In the genomic region with DNA sequence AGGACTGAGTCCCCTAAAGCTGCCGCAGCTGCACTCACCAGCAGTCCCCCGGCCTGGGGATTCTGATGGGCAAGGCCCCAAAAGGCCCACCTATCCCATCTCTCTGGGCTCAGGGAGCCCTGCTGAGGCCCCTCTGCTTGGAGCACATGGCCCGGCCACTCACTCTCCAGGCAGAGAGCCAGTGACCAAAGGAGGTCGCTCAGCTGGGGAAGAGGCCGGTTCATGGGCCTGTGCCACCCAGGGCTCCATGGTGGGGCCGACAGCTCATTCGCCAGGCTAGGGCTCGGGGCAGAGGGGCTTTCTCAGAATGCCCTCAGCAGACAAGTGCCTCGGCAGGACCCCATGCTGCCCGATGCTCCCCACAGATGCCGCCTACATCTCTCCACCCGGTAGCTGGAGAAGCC, we compare ENCODE assay signal across 15 cellular contexts. TPM values are rescaled to one million over a fixed set of nuclear protein-coding genes. Genes with fewer than 3 reads are reported as not detected.
DNase-seq lines count a peak whose midpoint lies in the region; ATAC-seq and TF ChIP-seq lines count a peak whose summit lies in the region.
"Had no signal": no experiment of that assay in that cellular context is flagged by ENCODE, and none has a peak within 500 bp of the region (broad histone marks: within the 10 kb centered on the region; RNA-seq: fewer than 3 reads in every experiment).

No MANE protein-coding gene starts in this region.

- no TSS peak for BruUV-seq in A673 (replicated peaks; lab: Mats Ljungman, UMichigan)

- POLR2A ChIA-PET in A673 (lab: Charles Lee; ENCODE audit: low non-redundant PET): no interaction called here

- no peak for ATAC-seq in RWPE2 (ENCODE audit: low read depth)
- no peak for ATAC-seq in mucosa of descending colon
- ATAC-seq in psoas muscle: no peak
- no peak for ATAC-seq in HG03571 (IDR thresholded peaks at IDR 0.05; ENCODE audit: unreplicated experiment)
- ATAC-seq: A549; CD8-positive, alpha-beta T cell had no signal

- H3K9me3 ChIP-seq in RWPE2 (ENCODE audit: severe bottlenecking): no peaks in the 10 kb centered on the region
- H3K9me3 ChIP-seq in mucosa of descending colon: no peaks in the 10 kb centered on the region
- no peaks in the 10 kb centered on the region for H3K9me3 ChIP-seq in psoas muscle
- H3K9me3 ChIP-seq in A673 (ENCODE audit: low read depth, low read length, poor library complexity, severe bottlenecking): no peaks in the 10 kb centered on the region
- H3K9me3 ChIP-seq: A549, HAP-1 had no signal

- H3K36me3 ChIP-seq in RWPE2 (ENCODE audit: low read depth) (peaks cover 16% of the 10 kb centered on the region), mucosa of descending colon (ENCODE audit: low read depth) (no peaks in the 10 kb centered on the region), psoas muscle (ENCODE audit: insufficient read depth in 1 of 2, low read depth in 1 of 2) (peaks cover 3 to 36% of the 10 kb centered on the region in 2 donors), A673 (ENCODE audit: insufficient read depth, low read length, poor library complexity, severe bottlenecking) (peaks cover 13% of the 10 kb centered on the region)

- H3K4me1 ChIP-seq in RWPE2 (ENCODE audit: insufficient read depth, poor library complexity, severe bottlenecking) (peaks cover 6% of the 10 kb centered on the region), mucosa of descending colon (ENCODE audit: low read depth) (no peaks in the 10 kb centered on the region), psoas muscle (peaks cover 37% of the 10 kb centered on the region), A673 (ENCODE audit: insufficient read depth, low read length, poor library complexity, severe bottlenecking) (no peaks in the 10 kb centered on the region)
- H3K4me1 ChIP-seq: A549, HAP-1 had no signal

- CTCF ChIA-PET in A673 (lab: Charles Lee): no interaction called here

- H3K4me3 ChIP-seq in RWPE2 (ENCODE audit: severe bottlenecking) (no peak overlapping the region), mucosa of descending colon (no peak overlapping the region), psoas muscle (no peak overlapping the region), A673 (ENCODE audit: low read depth, low read length, poor library complexity, severe bottlenecking) (no peak overlapping the region)
- H3K4me3 ChIP-seq: A549, HAP-1 had no signal

- no peak for TF ChIP-seq CTCF in RWPE2 (IDR thresholded peaks at IDR 0.05; ENCODE audit: poor library complexity, severe bottlenecking)
- no peak for TF ChIP-seq CTCF in mucosa of descending colon (IDR thresholded peaks at IDR 0.05)
- no peak for TF ChIP-seq CTCF in psoas muscle (IDR thresholded peaks at IDR 0.05)
- no peak for TF ChIP-seq CTCF in A673 (conservative IDR thresholded peaks at IDR 0.05; ENCODE audit: low read depth, low read length)

- intact Hi-C loops in mucosa of descending colon (cut with DNase I, micrococcal nuclease): no loop called here
- intact Hi-C loops in psoas muscle (cut with DNase I): loop anchor here in 1 of 2 donors (10.0 kb wide), 1 partner anchor 50 kb away; a partner anchor contains a TSS
- intact Hi-C loops in A673 (cut with micrococcal nuclease; ENCODE audit: unreplicated experiment): no loop called here

- H3K27ac ChIP-seq in RWPE2 (ENCODE audit: poor library complexity, severe bottlenecking) (no peak overlapping the region), psoas muscle (peak overlapping the region; percentile 30), A673 (ENCODE audit: low read depth, low read length, poor library complexity, severe bottlenecking) (no peak overlapping the region)
- H3K27ac ChIP-seq: A549 had no signal

- in situ Hi-C loops in ACHN (cut with HindIII; ENCODE audit: low pct_ligation_motif_present, low pct_unique_long_range_greater_than_20kb, low sequenced_read_pairs): no loop called here

- WGBS in psoas muscle, 3 donors: 67 to 74% (median 70%) methylated on average over 12 of the region's 12 CpGs

- peak; percentile 37 for DNase-seq in RWPE2 (ENCODE audit: low spot score)
- DNase-seq in epidermal melanocyte (ENCODE audit: insufficient read length, low spot score): peak; percentile 18
- DNase-seq in mucosa of descending colon: peak in 2 of 3 donors; percentile 16 to 37
- peak in 1 of 2 donors; percentile 43 for DNase-seq in psoas muscle
- DNase-seq in A673 (ENCODE audit: low spot score): no peak
- DNase-seq in stimulated activated CD4-positive, alpha-beta T cell treated with anti-CD3 and anti-CD28 coated beads, Interleukin-4, amount 100 ng/mL, for 24 hours: no peak
- DNase-seq in ACHN: no peak
- DNase-seq: CD8-positive, alpha-beta T cell; COR-L47; DMS153; DMS79 treated with DMSO at 0.1 percent for 48 hours; EL had no signal

- no peaks in the 10 kb centered on the region for H3K27me3 ChIP-seq in RWPE2 (ENCODE audit: insufficient read depth, poor library complexity, severe bottlenecking)
- no peaks in the 10 kb centered on the region for H3K27me3 ChIP-seq in psoas muscle (ENCODE audit: insufficient read depth in 3 of 3, low read length in 2 of 3)
- H3K27me3 ChIP-seq in A673 (replicated peaks; ENCODE audit: insufficient read depth, low read depth, low read length, poor library complexity): no peaks in the 10 kb centered on the region

RNA-seq across cellular contexts. Expression of a gene that starts 54.5 kb away (rescaled TPM):
- total RNA-seq in mucosa of descending colon: 10 to 100 TPM; 32.5 to 75.3 (median 33.7) TPM
- total RNA-seq in psoas muscle: 10 to 100 TPM; 35.8 to 51.7 (median 44.0) TPM
- 10 to 100 TPM; 24.2 to 34.2 (median 25.2) TPM for polyA plus RNA-seq in psoas muscle
- total RNA-seq in A673 (2021): 80.1 and 88.6 TPM in 2 replicates

Comparison
In these comparisons a context has a peak if more than half of its experiments do, and no peak if none do; other contexts are left out.
1. DNase-seq: peak in RWPE2 (single experiment), epidermal melanocyte (single experiment) and mucosa of descending colon (2 of 3); none in A673 (single experiment), stimulated activated CD4-positive, alpha-beta T cell treated with anti-CD3 and anti-CD28 coated beads, Interleukin-4, amount 100 ng/mL, for 24 hours (single experiment) and ACHN (single experiment).